In genomic region chrX:151912780-151913179, GRCh38 we compare ENCODE assay signal across 27 cellular contexts. TPM values are rescaled to one million over a fixed set of nuclear protein-coding genes. Genes with fewer than 3 reads are reported as not detected.
"Had no signal": no experiment of that assay in that cellular context is flagged by ENCODE, and none has a peak within 500 bp of the region (broad histone marks: within the 10 kb centered on the region; RNA-seq: fewer than 3 reads in every experiment).

Gene MAGEA4 (plus strand): TSS chrX:151912889. CDS start chrX:151923665, 10,776 bp downstream.

- H3K4me1 ChIP-seq: Peyer's patch had no signal

- H3K9me3 ChIP-seq: Peyer's patch had no signal

- H3K9ac ChIP-seq: KMS-11 had no signal

- H3K27ac ChIP-seq: cardiac muscle cell, KMS-11, Peyer's patch had no signal

- H3K27me3 ChIP-seq: cardiac muscle cell, Peyer's patch had no signal

- H3K4me2 ChIP-seq: KMS-11 had no signal

- DNase-seq: activated CD4-positive, alpha-beta T cell treated with anti-CD3 and anti-CD28 coated beads, Interleukin-2, amount 50 U/mL, for 4 hours; activated CD8-positive, alpha-beta T cell treated with anti-CD3 and anti-CD28 coated beads for 36 hours; activated effector memory CD4-positive, alpha-beta T cell treated with anti-CD3 and anti-CD28 coated beads, Interleukin-2, amount 50 U/mL, for 16 hours; activated naive CD4-positive, alpha-beta T cell; activated naive CD4-positive, alpha-beta T cell treated with anti-CD3 and anti-CD28 coated beads, Interleukin-2, amount 50 U/mL, for 16 hours; activated naive CD8-positive, alpha-beta T cell treated with anti-CD3 and anti-CD28 coated beads for 36 hours; activated T-cell treated with anti-CD3 and anti-CD28 coated beads, Interleukin-2, amount 50 U/mL, for 1 hour; activated T-cell treated with anti-CD3 and anti-CD28 coated beads, Interleukin-2, amount 50 U/mL, for 72 hours; amniotic stem cell; aorta; MM.1S; MV-4-11; NCI-H1092; NCI-H1417; NCI-H2029; NCI-H2107; NCI-H2171; NCI-H510A; NCI-H526; NCI-H748 treated with DMSO at 0.1 percent for 48 hours; NK-92 treated with Interleukin-12 subunit alpha and Interleukin-12 subunit beta, amount 100 ng/mL, for 24 hours; PC-3; Peyer's patch; RPMI8226; T1000 had no signal

- H3K36me3 ChIP-seq: cardiac muscle cell, Peyer's patch had no signal

- H3K4me3 ChIP-seq: cardiac muscle cell, Peyer's patch had no signal

RNA-seq across cellular contexts. Expression of gene MAGEA4, which starts in this region (rescaled TPM):
- polyA plus RNA-seq: aorta, cardiac muscle cell had no signal
